Comparison of ENCODE assay signal across 8 cellular contexts in genomic region chr9:96449522-96449843, GRCh38. TPM values are rescaled to one million over a fixed set of nuclear protein-coding genes. Genes with fewer than 3 reads are reported as not detected.
DNase-seq lines count a peak whose midpoint lies in the region; ATAC-seq and TF ChIP-seq lines count a peak whose summit lies in the region.

No MANE protein-coding gene starts in this region.

- TF ChIP-seq CTCF in BE2C (IDR thresholded peaks at IDR 0.05; ENCODE audit: low read depth, low read length) (no peak), cardiac fibroblast (IDR thresholded peaks at IDR 0.05; ENCODE audit: low read depth, low read length) (no peak)

- DNase-seq in BE2C (no peak), cardiac fibroblast (ENCODE audit: low read depth in 2 of 2) (no peak), HUDEP-2 (lab: John Stamatoyannopoulos, UW; ENCODE audit: unreplicated experiment in 76 of 76) (no peak), G401 (ENCODE audit: low spot score) (no peak)
- DNase-seq in activated CD4-positive, CD25-positive, alpha-beta regulatory T cell (lab: John Stamatoyannopoulos, UW), result no peak

- H3K27ac ChIP-seq in HUES64 (ENCODE audit: low read depth, low read length), result no peak overlapping the region

- WGBS in HUES64, result 2% methylated on average over 7 of the region's 7 CpGs

- in situ Hi-C loops in G401 (cut with HindIII; ENCODE audit: low sequenced_read_pairs), result no loop called here

- H3K27me3 ChIP-seq in BE2C (no peaks in the 10 kb centered on the region), HUES64 (ENCODE audit: insufficient read depth, low read length) (peaks cover 33% of the 10 kb centered on the region), mononuclear cell (ENCODE audit: insufficient read depth, low read length) (peaks cover 36% of the 10 kb centered on the region)

- H3K9me3 ChIP-seq in BE2C (no peaks in the 10 kb centered on the region), HUES64 (ENCODE audit: insufficient read depth, low read depth, low read length) (no peaks in the 10 kb centered on the region), mononuclear cell (ENCODE audit: low read depth, low read length) (no peaks in the 10 kb centered on the region)

- peak; percentile 10 for ATAC-seq in GM19463 (IDR thresholded peaks at IDR 0.05; ENCODE audit: unreplicated experiment)

- peaks cover 4% of the 10 kb centered on the region for H3K4me1 ChIP-seq in BE2C
- peaks cover 6% of the 10 kb centered on the region for H3K4me1 ChIP-seq in HUES64 (ENCODE audit: insufficient read depth, low read length)
- peaks cover 18% of the 10 kb centered on the region for H3K4me1 ChIP-seq in mononuclear cell (ENCODE audit: insufficient read depth, low read length)

- H3K4me3 ChIP-seq in BE2C (ENCODE audit: low read depth, low read length), result peak overlapping the region; percentile 69
- peak overlapping the region; percentile 64 for H3K4me3 ChIP-seq in HUES64 (ENCODE audit: low read length)
- peak overlapping the region; percentile 47 to 60 for H3K4me3 ChIP-seq in cardiac fibroblast (replicated peaks in 1 of 2; ENCODE audit: low read depth in 2 of 2, low read length in 2 of 2)
- H3K4me3 ChIP-seq in mononuclear cell (ENCODE audit: low read length), result peak overlapping the region; percentile 61

- H3K36me3 ChIP-seq in BE2C, result no peaks in the 10 kb centered on the region
- H3K36me3 ChIP-seq in HUES64 (ENCODE audit: insufficient read depth, low read length), result no peaks in the 10 kb centered on the region

- H3K9ac ChIP-seq in HUES64 (ENCODE audit: low read depth, low read length), result no peak overlapping the region

RNA-seq across cellular contexts. Expression of gene HABP4, which starts 0.5 kb away (rescaled TPM):
- polyA plus RNA-seq in BE2C (2012; ENCODE audit: insufficient read depth, insufficient read length, low read depth), result 13.7 TPM
- polyA plus RNA-seq in HUES64 (2013, experiment 1 of 2), result 6.7 TPM
- 10.3 TPM for polyA plus RNA-seq in HUES64 (2013, experiment 2 of 2)
- 12.4 TPM for total RNA-seq in mononuclear cell
- total RNA-seq in G401 (2014; rRNA removed; shearing (Covaris generic)), result 66.0 and 78.9 TPM in 2 replicates

RNA-seq across cellular contexts. Expression of gene ZNF367, which starts 31.3 kb away (rescaled TPM):
- polyA plus RNA-seq in BE2C (2012; ENCODE audit: insufficient read depth, insufficient read length, low read depth), result 1.1 TPM
- polyA plus RNA-seq in HUES64 (2013, experiment 1 of 2), result 6.8 TPM
- polyA plus RNA-seq in HUES64 (2013, experiment 2 of 2), result 8.6 TPM
- 7.8 TPM for total RNA-seq in mononuclear cell
- total RNA-seq in G401 (2014; rRNA removed; shearing (Covaris generic)), result 8.6 and 10.7 TPM in 2 replicates
